28 cellular contexts compared by ENCODE assay signal in genomic region chr16:56227936-56228335, GRCh38. TPM values are rescaled to one million over a fixed set of nuclear protein-coding genes. Genes with fewer than 3 reads are reported as not detected.
"Had no signal": no experiment of that assay in that cellular context is flagged by ENCODE, and none has a peak within 500 bp of the region (broad histone marks: within the 10 kb centered on the region; RNA-seq: fewer than 3 reads in every experiment).

No MANE protein-coding gene starts in this region.

- H3K27me3 Mint-ChIP-seq: T-cell had no signal

- H3K36me3 Mint-ChIP-seq: activated naive CD4-positive, alpha-beta T cell treated with anti-CD3 and anti-CD28 coated beads, Interleukin-2, amount 50 U/mL, for 24 hours; T-cell had no signal

- H3K27ac ChIP-seq: breast epithelium, gastrocnemius medialis, left lung, neutrophil, ovary, right lobe of liver, thoracic aorta, uterus had no signal

- H3K27ac Mint-ChIP-seq: activated B cell treated with CpG ODN at 0.5 μM for 24 hours; activated naive CD4-positive, alpha-beta T cell treated with anti-CD3 and anti-CD28 coated beads, Interleukin-2, amount 50 U/mL, for 24 hours; activated naive CD8-positive, alpha-beta T cell treated with anti-CD3 and anti-CD28 coated beads, Interleukin-2, amount 50 U/mL, for 24 hours; activated T-helper 2 cell treated with anti-CD3 and anti-CD28 coated beads, Interferon-gamma antibody, Interleukin-2, Interleukin-4, amounts not matched to agents 10 μg/mL and 5 μg/mL and 100 μg/mL, durations not matched to agents 14 hours and 24 hours and 36 hours; nephron; progenitor cell of endocrine pancreas had no signal

- H3K4me1 ChIP-seq: breast epithelium, gastrocnemius medialis, left lung, uterus had no signal

- H3K4me3 Mint-ChIP-seq: activated B cell treated with CpG ODN at 0.5 μM for 24 hours; activated naive CD4-positive, alpha-beta T cell treated with anti-CD3 and anti-CD28 coated beads, Interleukin-2, amount 50 U/mL, for 24 hours; activated naive CD8-positive, alpha-beta T cell treated with anti-CD3 and anti-CD28 coated beads, Interleukin-2, amount 50 U/mL, for 24 hours; nephron had no signal

- H3K36me3 ChIP-seq: breast epithelium, gastrocnemius medialis, left lung, neutrophil, ovary, right lobe of liver, thoracic aorta, uterus had no signal

- ATAC-seq: activated naive CD8-positive, alpha-beta T cell treated with anti-CD3 and anti-CD28 coated beads, Interleukin-2, amount 50 U/mL, for 24 hours; gastrocnemius medialis; left lung; right lobe of liver had no signal

- H3K9me3 Mint-ChIP-seq: activated B cell treated with CpG ODN at 0.5 μM for 24 hours; activated naive CD4-positive, alpha-beta T cell treated with anti-CD3 and anti-CD28 coated beads, Interleukin-2, amount 50 U/mL, for 24 hours; activated naive CD8-positive, alpha-beta T cell treated with anti-CD3 and anti-CD28 coated beads, Interleukin-2, amount 50 U/mL, for 24 hours; activated T-helper 2 cell treated with anti-CD3 and anti-CD28 coated beads, Interferon-gamma antibody, Interleukin-2, Interleukin-4, amounts not matched to agents 10 μg/mL and 5 μg/mL and 100 μg/mL, durations not matched to agents 14 hours and 24 hours and 36 hours; nephron; T-cell; T-helper 2 cell treated with Interferon-gamma antibody and Interleukin-4, amounts not matched to agents 5 μg/mL and 100 μg/mL, for 36 hours had no signal

- H3K9me3 ChIP-seq: breast epithelium, gastrocnemius medialis, left lung, mucosa of descending colon, neutrophil, ovary, right lobe of liver, thoracic aorta, uterus had no signal

- H3K27me3 ChIP-seq: breast epithelium, gastrocnemius medialis, neutrophil, ovary, right lobe of liver, uterus had no signal

- H3K4me3 ChIP-seq: breast epithelium, gastrocnemius medialis, left lung, lung, mucosa of descending colon, ovary, right lobe of liver, thoracic aorta, uterus had no signal

- DNase-seq: activated B cell treated with CpG ODN at 0.5 μM for 24 hours; activated CD4-positive, alpha-beta T cell treated with anti-CD3 and anti-CD28 coated beads, Interleukin-2, amount 50 U/mL, for 4 hours; activated CD8-positive, alpha-beta memory T cell treated with anti-CD3 and anti-CD28 coated beads, Interleukin-2, amount 50 U/mL, for 4 hours; activated naive CD8-positive, alpha-beta T cell treated with anti-CD3 and anti-CD28 coated beads, Interleukin-2, amount 50 U/mL, for 24 hours; activated T-cell treated with anti-CD3 and anti-CD28 coated beads, Interleukin-2, amount 50 U/mL, for 1 hour; amygdala; dermis blood vessel endothelial cell; effector CD8-positive, alpha-beta T cell; gastrocnemius medialis; glutamatergic neuron; left lung; mucosa of descending colon; ovary; right lobe of liver; stimulated activated CD4-positive, alpha-beta T cell treated with anti-CD3 and anti-CD28 coated beads, Interleukin-2, amount 100 ng/mL, for 48 hours; stimulated activated naive CD4-positive, alpha-beta T cell treated with Interleukin-2 at 50 U/mL for 16 hours; T-cell; uterus had no signal

RNA-seq across cellular contexts. Expression of gene GNAO1, which starts 36.6 kb away (rescaled TPM):
- total RNA-seq: dermis blood vessel endothelial cell, myocyte had no signal
